Comparison of ENCODE assay signal across 1 cellular context in the genomic region with DNA sequence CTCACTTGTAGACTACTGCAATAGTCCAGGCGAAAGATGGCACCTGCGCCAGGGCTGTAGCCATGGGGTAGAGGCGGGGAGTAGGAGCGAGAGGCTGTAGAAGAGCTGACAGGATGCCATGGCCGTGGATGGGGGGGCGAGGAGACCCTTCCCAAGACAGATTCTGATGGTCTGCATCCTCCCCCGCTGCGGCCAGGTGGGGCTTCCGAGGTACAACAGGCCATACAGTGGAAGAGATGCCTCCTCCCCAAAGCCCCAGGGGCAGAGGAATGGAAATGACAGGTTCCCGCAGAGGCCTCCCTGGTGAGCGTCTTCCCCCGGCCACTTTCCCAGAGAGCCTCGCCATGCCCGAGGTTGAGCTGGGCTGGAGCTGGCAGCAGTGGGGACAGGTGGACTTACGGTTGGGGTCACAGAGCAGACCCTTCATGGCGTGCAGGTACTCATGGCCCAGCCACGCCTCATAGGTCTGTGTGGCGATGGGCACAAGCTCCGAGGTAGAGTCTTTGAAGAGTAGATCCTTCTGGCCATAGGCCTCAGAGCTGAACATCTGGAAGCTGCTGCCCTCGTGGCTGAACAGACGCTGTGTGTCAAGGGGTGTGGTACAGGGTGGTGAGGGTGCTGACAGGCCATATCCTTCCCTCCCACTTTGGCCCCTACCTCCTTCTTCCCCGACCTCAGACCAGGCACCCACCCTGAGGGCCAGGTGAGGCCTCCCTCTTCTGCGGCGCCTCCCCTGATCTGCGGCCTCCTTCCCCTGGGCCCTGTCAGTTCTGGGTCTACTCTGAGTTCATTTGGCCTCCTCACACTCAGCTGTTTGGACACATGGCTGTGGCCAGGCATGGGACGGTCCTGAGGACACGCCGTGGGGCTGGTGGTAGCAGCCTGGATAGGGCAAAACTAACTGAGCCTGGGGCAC.
TF ChIP-seq lines count a peak whose summit lies in the region.

No MANE protein-coding gene starts in this region.

TF ChIP-seq in K562, 482 proteins besides CTCF, POLR2A, EP300 and RAD21:
- TF ChIP-seq HMGN3 (IDR thresholded peaks at IDR 0.05; ENCODE audit: borderline replicate concordance, extremely low read depth, insufficient read length, low read depth, low read length), result peak; percentile 28
- TF ChIP-seq, protein P1, sequence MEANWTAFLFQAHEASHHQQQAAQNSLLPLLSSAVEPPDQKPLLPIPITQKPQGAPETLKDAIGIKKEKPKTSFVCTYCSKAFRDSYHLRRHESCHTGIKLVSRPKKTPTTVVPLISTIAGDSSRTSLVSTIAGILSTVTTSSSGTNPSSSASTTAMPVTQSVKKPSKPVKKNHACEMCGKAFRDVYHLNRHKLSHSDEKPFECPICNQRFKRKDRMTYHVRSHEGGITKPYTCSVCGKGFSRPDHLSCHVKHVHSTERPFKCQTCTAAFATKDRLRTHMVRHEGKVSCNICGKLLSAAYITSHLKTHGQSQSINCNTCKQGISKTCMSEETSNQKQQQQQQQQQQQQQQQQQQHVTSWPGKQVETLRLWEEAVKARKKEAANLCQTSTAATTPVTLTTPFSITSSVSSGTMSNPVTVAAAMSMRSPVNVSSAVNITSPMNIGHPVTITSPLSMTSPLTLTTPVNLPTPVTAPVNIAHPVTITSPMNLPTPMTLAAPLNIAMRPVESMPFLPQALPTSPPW (CRISPR knock-in tag; IDR thresholded peaks at IDR 0.05), result no peak
